In genomic region chr1:219039755-219040154, GRCh38 we compare ENCODE assay signal across 19 cellular contexts.
DNase-seq lines count a peak whose midpoint lies in the region; ATAC-seq and TF ChIP-seq lines count a peak whose summit lies in the region.
"Had no signal": no experiment of that assay in that cellular context is flagged by ENCODE, and none has a peak within 500 bp of the region (broad histone marks: within the 10 kb centered on the region; RNA-seq: fewer than 3 reads in every experiment).

No MANE protein-coding gene starts in this region.

- DNase-seq in NCI-H226 (peak; percentile 2), endodermal cell (no peak), left lobe of liver (ENCODE audit: low spot score) (no peak)
- DNase-seq in stimulated activated effector memory CD8-positive, alpha-beta T cell treated with anti-CD3 and anti-CD28 coated beads, Interleukin-12 subunit alpha, Interleukin-12 subunit beta, amount 100 ng/mL, for 72 hours (ENCODE audit: low spot score in 2 of 2): no peak
- DNase-seq: Kasumi-1; MG63; NCI-H1417 treated with DMSO at 0.1 percent for 48 hours; NCI-H187; NCI-H446 treated with DMSO at 0.1 percent for 48 hours; NK-92 treated with Interleukin-12 subunit alpha and Interleukin-12 subunit beta, amount 100 ng/mL, for 24 hours; SHP77 treated with DMSO at 0.1 percent for 48 hours had no signal

- peaks cover 42% of the 10 kb centered on the region for H3K9me3 ChIP-seq in endodermal cell (ENCODE audit: control insufficient read depth, low read length)
- H3K9me3 ChIP-seq in subcutaneous abdominal adipose tissue (ENCODE audit: control insufficient read depth in 5 of 5, low read length in 5 of 5): no peaks in the 10 kb centered on the region

- H3K27ac ChIP-seq in endodermal cell (ENCODE audit: low read depth, low read length) (no peak overlapping the region), subcutaneous abdominal adipose tissue (ENCODE audit: low read depth, low read length) (peak overlapping the region; percentile 37)
- H3K27ac ChIP-seq: A549, RWPE1, SK-N-MC had no signal

- H3K4me3 ChIP-seq in endodermal cell (ENCODE audit: low read length) (peak overlapping the region; percentile 58), subcutaneous abdominal adipose tissue (ENCODE audit: low read depth in 1 of 5, low read length in 5 of 5) (no peak overlapping the region)
- H3K4me3 ChIP-seq: A549, MG63, SK-N-MC had no signal

- peaks cover 9% of the 10 kb centered on the region for H3K4me1 Mint-ChIP-seq in endodermal cell
- no peaks in the 10 kb centered on the region for H3K4me1 Mint-ChIP-seq in stimulated activated effector memory CD8-positive, alpha-beta T cell treated with anti-CD3 and anti-CD28 coated beads, Interleukin-12 subunit alpha, Interleukin-12 subunit beta, amount 100 ng/mL, for 72 hours
- H3K4me1 Mint-ChIP-seq: B cell, CD14-positive monocyte had no signal

- 88 to 100% methylated on average over 1 of the region's 1 CpG for WGBS in endodermal cell (ENCODE audit: insufficient coverage in 1 of 2, insufficient read length in 1 of 2), 2 experiments

- H3K4me3 Mint-ChIP-seq in endodermal cell: no peak overlapping the region
- no peak overlapping the region for H3K4me3 Mint-ChIP-seq in stimulated activated effector memory CD8-positive, alpha-beta T cell treated with anti-CD3 and anti-CD28 coated beads, Interleukin-12 subunit alpha, Interleukin-12 subunit beta, amount 100 ng/mL, for 72 hours
- H3K4me3 Mint-ChIP-seq: B cell, CD14-positive monocyte had no signal

- H3K27ac Mint-ChIP-seq in endodermal cell: no peak overlapping the region
- H3K27ac Mint-ChIP-seq in stimulated activated effector memory CD8-positive, alpha-beta T cell treated with anti-CD3 and anti-CD28 coated beads, Interleukin-12 subunit alpha, Interleukin-12 subunit beta, amount 100 ng/mL, for 72 hours: no peak overlapping the region
- H3K27ac Mint-ChIP-seq: B cell, CD14-positive monocyte had no signal

- ATAC-seq in left lobe of liver (peak; percentile 40), HG03196 (IDR thresholded peaks at IDR 0.05; ENCODE audit: unreplicated experiment) (no peak), GM19397 (IDR thresholded peaks at IDR 0.05; ENCODE audit: unreplicated experiment) (no peak)
- no peak for ATAC-seq in stimulated activated effector memory CD8-positive, alpha-beta T cell treated with anti-CD3 and anti-CD28 coated beads, Interleukin-12 subunit alpha, Interleukin-12 subunit beta, amount 100 ng/mL, for 72 hours
- ATAC-seq: A549 had no signal

- H3K27me3 ChIP-seq in endodermal cell (ENCODE audit: control insufficient read depth, insufficient read depth, low read length, poor library complexity, severe bottlenecking) (no peaks in the 10 kb centered on the region), subcutaneous abdominal adipose tissue (ENCODE audit: control insufficient read depth in 5 of 5, insufficient read depth in 4 of 5, low read length in 5 of 5) (no peaks in the 10 kb centered on the region)
- H3K27me3 ChIP-seq: MG63 had no signal

- no peaks in the 10 kb centered on the region for H3K36me3 ChIP-seq in endodermal cell (ENCODE audit: control insufficient read depth, insufficient read depth, low read length)
- H3K36me3 ChIP-seq in subcutaneous abdominal adipose tissue (ENCODE audit: control insufficient read depth in 5 of 5, insufficient read depth in 5 of 5, low read length in 5 of 5): no peaks in the 10 kb centered on the region
- H3K36me3 ChIP-seq: MG63 had no signal

- H3K9ac ChIP-seq in endodermal cell (ENCODE audit: extremely low read depth, low read length, poor library complexity, severe bottlenecking) (no peak overlapping the region), subcutaneous abdominal adipose tissue (ENCODE audit: low read length in 5 of 5) (peak overlapping the region in 1 of 5 donors; percentile 3)

- H3K27me3 Mint-ChIP-seq in endodermal cell (ENCODE audit: insufficient read depth): no peaks in the 10 kb centered on the region
- H3K27me3 Mint-ChIP-seq: B cell had no signal

- TF ChIP-seq CTCF in endodermal cell (conservative IDR thresholded peaks at IDR 0.05): no peak

- peaks cover 36% of the 10 kb centered on the region for H3K9me3 Mint-ChIP-seq in endodermal cell
- H3K9me3 Mint-ChIP-seq in stimulated activated effector memory CD8-positive, alpha-beta T cell treated with anti-CD3 and anti-CD28 coated beads, Interleukin-12 subunit alpha, Interleukin-12 subunit beta, amount 100 ng/mL, for 72 hours: no peaks in the 10 kb centered on the region

- H3K4me1 ChIP-seq in endodermal cell (ENCODE audit: control insufficient read depth, insufficient read depth, low read length) (no peaks in the 10 kb centered on the region), subcutaneous abdominal adipose tissue (ENCODE audit: control insufficient read depth in 5 of 5, insufficient read depth in 5 of 5, low read length in 5 of 5) (peaks cover 0 to 22% (median 6%) of the 10 kb centered on the region in 5 donors)
- H3K4me1 ChIP-seq: A549 had no signal

- H3K36me3 Mint-ChIP-seq in endodermal cell (ENCODE audit: low read depth): peaks cover 8% of the 10 kb centered on the region
- no peaks in the 10 kb centered on the region for H3K36me3 Mint-ChIP-seq in stimulated activated effector memory CD8-positive, alpha-beta T cell treated with anti-CD3 and anti-CD28 coated beads, Interleukin-12 subunit alpha, Interleukin-12 subunit beta, amount 100 ng/mL, for 72 hours
- H3K36me3 Mint-ChIP-seq: CD14-positive monocyte had no signal
